8 cellular contexts compared by ENCODE assay signal in genomic region chr9:111622626-111623025, GRCh38. TPM values are rescaled to one million over a fixed set of nuclear protein-coding genes. Genes with fewer than 3 reads are reported as not detected.
DNase-seq lines count a peak whose midpoint lies in the region; ATAC-seq and TF ChIP-seq lines count a peak whose summit lies in the region.
"Had no signal": no experiment of that assay in that cellular context is flagged by ENCODE, and none has a peak within 500 bp of the region (broad histone marks: within the 10 kb centered on the region; RNA-seq: fewer than 3 reads in every experiment).

No MANE protein-coding gene starts in this region.

- intact Hi-C loops in left cardiac atrium (cut with DNase I): no loop called here
- intact Hi-C loops in stomach (cut with DNase I; ENCODE audit: low total_unique reads): no loop called here
- intact Hi-C loops in sigmoid colon (cut with DNase I): no loop called here

- no peak overlapping the region for H3K4me2 ChIP-seq in GM23248 (ENCODE audit: unreplicated experiment)

- ATAC-seq in left cardiac atrium (peak in 1 of 2 donors; percentile 64), GM18867 (IDR thresholded peaks at IDR 0.05; ENCODE audit: unreplicated experiment) (no peak)

- H3K9me3 ChIP-seq in GM23248 (ENCODE audit: low read depth): no peaks in the 10 kb centered on the region
- H3K9me3 ChIP-seq in stomach: no peaks in the 10 kb centered on the region
- no peaks in the 10 kb centered on the region for H3K9me3 ChIP-seq in sigmoid colon

- no peaks in the 10 kb centered on the region for H3K79me2 ChIP-seq in GM23248 (ENCODE audit: insufficient read depth)

- in situ Hi-C loops in GM23248 (cut with MboI): no loop called here

- H3K4me1 ChIP-seq in GM23248 (ENCODE audit: insufficient read depth): peaks cover 12% of the 10 kb centered on the region
- H3K4me1 ChIP-seq in stomach: peaks cover 0 to 13% (median 0%) of the 10 kb centered on the region in 4 donors
- no peaks in the 10 kb centered on the region for H3K4me1 ChIP-seq in sigmoid colon

- H3K9ac ChIP-seq in GM23248: no peak overlapping the region

- H3K9me2 ChIP-seq in GM23248 (ENCODE audit: insufficient read depth): no peaks in the 10 kb centered on the region

- 30 to 33% methylated on average over 3 of the region's 3 CpGs for WGBS in GM23248 (ENCODE audit: low coverage in 1 of 2, low lambda C conversion rate in 2 of 2, missing lambda C conversion rate in 2 of 2), 2 experiments
- WGBS in stomach, 5 donors: 48 to 79% (median 69%) methylated on average over 3 of the region's 3 CpGs
- WGBS in sigmoid colon, 2 donors: 72 to 85% methylated on average over 3 of the region's 3 CpGs

- H4K20me1 ChIP-seq in GM23248 (ENCODE audit: insufficient read depth): no peaks in the 10 kb centered on the region

- no peak for TF ChIP-seq EP300 in stomach (IDR thresholded peaks at IDR 0.05)
- TF ChIP-seq EP300 in sigmoid colon (IDR thresholded peaks at IDR 0.05): no peak

- H3K27me3 ChIP-seq in GM23248 (replicated peaks; ENCODE audit: insufficient read depth): no peaks in the 10 kb centered on the region
- H3K27me3 ChIP-seq in stomach: peaks cover 0 to 8% (median 0%) of the 10 kb centered on the region in 3 donors
- H3K27me3 ChIP-seq in sigmoid colon: no peaks in the 10 kb centered on the region

- TF ChIP-seq POLR2A in stomach (IDR thresholded peaks at IDR 0.05) (no peak), sigmoid colon (IDR thresholded peaks at IDR 0.05) (no peak)

- peak overlapping the region; percentile 32 for H3K27ac ChIP-seq in GM23248
- no peak overlapping the region for H3K27ac ChIP-seq in stomach
- H3K27ac ChIP-seq in sigmoid colon: no peak overlapping the region

- no peaks in the 10 kb centered on the region for H3K36me3 ChIP-seq in GM23248 (ENCODE audit: low read depth)
- no peaks in the 10 kb centered on the region for H3K36me3 ChIP-seq in stomach
- H3K36me3 ChIP-seq in sigmoid colon: no peaks in the 10 kb centered on the region

- H3K4me3 ChIP-seq in GM23248 (no peak overlapping the region), stomach (no peak overlapping the region), sigmoid colon (no peak overlapping the region)

- TF ChIP-seq CTCF in stomach (IDR thresholded peaks at IDR 0.05): no peak
- TF ChIP-seq CTCF in sigmoid colon (IDR thresholded peaks at IDR 0.05): no peak

- peaks cover 12% of the 10 kb centered on the region; the same call in 1 of the 2 replicates for H3F3A ChIP-seq in GM23248 (ENCODE audit: insufficient read depth)

- DNase-seq in GM23248 (peak; percentile 87), RPMI7951 (ENCODE audit: low read depth) (peak; percentile 85), left cardiac atrium (peak; percentile 38), stomach (peak; percentile 54), sigmoid colon (no peak), SHP77 treated with DMSO at 0.1 percent for 48 hours (lab: John Stamatoyannopoulos, UW) (no peak)
- DNase-seq: NCI-H1092 had no signal

- no peak overlapping the region for H2AFZ ChIP-seq in GM23248

RNA-seq across cellular contexts. Expression of gene DNAJC25, which starts 8.5 kb away (rescaled TPM):
- 14.4 and 15.0 TPM in 2 replicates for total RNA-seq in GM23248 (2014; rRNA removed; shearing (Covaris generic))
- polyA plus RNA-seq in GM23248 (2016; fragmentation: Nextera tagmentation; extraction: Ambion mirVana) (10.2 and 11.2 TPM in 2 replicates), stomach (1 to 10 TPM; 2.4 to 4.7 (median 4.3) TPM), sigmoid colon (1 to 10 TPM; 1.8 to 5.7 (median 3.5) TPM)
- total RNA-seq in RPMI7951 (2014; rRNA removed; shearing (Covaris generic)): 7.4 and 8.3 TPM in 2 replicates
- total RNA-seq in left cardiac atrium (1 to 10 TPM; 6.3 to 8.4 TPM), stomach (10 to 100 TPM in 2 of 5 donors, 1 to 10 TPM in 2, not detected in 1; 1.3 to 44.0 (median 9.0) TPM), sigmoid colon (10 to 100 TPM in 1 of 4 donors, 1 to 10 TPM in 3; 7.4 to 11.5 (median 9.1) TPM)

RNA-seq across cellular contexts. Expression of gene PTGR1, which starts 23.2 kb away (rescaled TPM):
- total RNA-seq in GM23248 (2014; rRNA removed; shearing (Covaris generic)): 65.2 and 74.9 TPM in 2 replicates
- polyA plus RNA-seq in GM23248 (2016; fragmentation: Nextera tagmentation; extraction: Ambion mirVana): 91.9 and 99.5 TPM in 2 replicates
- 86.5 and 92.4 TPM in 2 replicates for total RNA-seq in RPMI7951 (2014; rRNA removed; shearing (Covaris generic))
- total RNA-seq in left cardiac atrium: 10 to 100 TPM; 37.5 to 46.3 TPM
- 100 to 1,000 TPM in 4 of 5 donors, 10 to 100 TPM in 1; 35.6 to 378 (median 145) TPM for total RNA-seq in stomach
- 100 to 1,000 TPM in 1 of 3 donors, 10 to 100 TPM in 2; 31.1 to 222 (median 60.8) TPM for polyA plus RNA-seq in stomach
- total RNA-seq in sigmoid colon: 10 to 100 TPM; 19.7 to 61.1 (median 41.9) TPM
- polyA plus RNA-seq in sigmoid colon: 10 to 100 TPM; 26.9 to 59.6 (median 46.2) TPM

RNA-seq across cellular contexts. Expression of gene GNG10, which starts 38.8 kb away (rescaled TPM):
- total RNA-seq in GM23248 (2014; rRNA removed; shearing (Covaris generic)): 110 and 116 TPM in 2 replicates
- polyA plus RNA-seq in GM23248 (2016; fragmentation: Nextera tagmentation; extraction: Ambion mirVana) (121 and 122 TPM in 2 replicates), stomach (10 to 100 TPM; 34.3 to 76.7 (median 51.8) TPM), sigmoid colon (10 to 100 TPM; 32.3 to 76.3 (median 55.9) TPM)
- total RNA-seq in RPMI7951 (2014; rRNA removed; shearing (Covaris generic)): 115 TPM in 2 replicates
- total RNA-seq in left cardiac atrium (10 to 100 TPM; 29.8 to 34.7 TPM), stomach (10 to 100 TPM; 12.3 to 93.7 (median 56.5) TPM), sigmoid colon (100 to 1,000 TPM in 1 of 4 donors, 10 to 100 TPM in 3; 61.0 to 104 (median 79.9) TPM)

Comparison
In these comparisons a context has a peak if more than half of its experiments do, and no peak if none do; other contexts are left out.
1. DNase-seq: peak in GM23248 (single experiment), RPMI7951 (single experiment), left cardiac atrium (single experiment) and stomach (single experiment); none in sigmoid colon (single experiment) and SHP77 treated with DMSO at 0.1 percent for 48 hours (single experiment).